In genomic region chr10:99234739-99235468, GRCh38 we compare ENCODE assay signal across 9 cellular contexts. TPM values are rescaled to one million over a fixed set of nuclear protein-coding genes. Genes with fewer than 3 reads are reported as not detected.
DNase-seq lines count a peak whose midpoint lies in the region; ATAC-seq and TF ChIP-seq lines count a peak whose summit lies in the region.
"Had no signal": no experiment of that assay in that cellular context is flagged by ENCODE, and none has a peak within 500 bp of the region (broad histone marks: within the 10 kb centered on the region; RNA-seq: fewer than 3 reads in every experiment).

No MANE protein-coding gene starts in this region.

- TF ChIP-seq CTCF in left ventricle myocardium inferior (IDR thresholded peaks at IDR 0.05; ENCODE audit: borderline replicate concordance) (no peak), choroid plexus epithelial cell (conservative IDR thresholded peaks at IDR 0.05; ENCODE audit: low read depth, low read length) (no peak)

- H3K4me3 ChIP-seq in left ventricle myocardium inferior: peak overlapping the region; percentile 65
- H3K4me3 ChIP-seq in choroid plexus epithelial cell (ENCODE audit: low read depth, low read length): no peak overlapping the region
- H3K4me3 ChIP-seq in muscle layer of colon (ENCODE audit: low read depth in 1 of 2, low read length in 2 of 2): peak overlapping the region; percentile 25 to 58
- peak overlapping the region; percentile 27 to 77 for H3K4me3 ChIP-seq in aorta (ENCODE audit: low read length in 2 of 2)

- H3K4me1 ChIP-seq in left ventricle myocardium inferior (peaks cover 43% of the 10 kb centered on the region), muscle layer of colon (ENCODE audit: insufficient read depth, low read length) (peaks cover 26% of the 10 kb centered on the region), aorta (ENCODE audit: control insufficient read depth in 1 of 2, insufficient read depth in 2 of 2, low read length in 2 of 2) (no peaks in the 10 kb centered on the region)

- H3K27me3 ChIP-seq in left ventricle myocardium inferior (ENCODE audit: low read depth): peaks cover 100% of the 10 kb centered on the region
- H3K27me3 ChIP-seq in muscle layer of colon (ENCODE audit: control insufficient read depth in 1 of 2, insufficient read depth in 2 of 2, low read length in 2 of 2): peaks cover 55 to 59% of the 10 kb centered on the region in 2 donors
- no peaks in the 10 kb centered on the region for H3K27me3 ChIP-seq in aorta (ENCODE audit: control insufficient read depth in 1 of 2, insufficient read depth in 2 of 2, low read length in 1 of 2)

- H3K27ac ChIP-seq in left ventricle myocardium inferior (replicated peaks) (no peak overlapping the region), muscle layer of colon (ENCODE audit: low read depth, low read length) (no peak overlapping the region), aorta (ENCODE audit: low read depth in 1 of 2, low read length in 2 of 2) (peak overlapping the region in 1 of 2 donors; percentile 53)

- no peak for ATAC-seq in aorta (ENCODE audit: low FRiP score)
- ATAC-seq in left colon: no peak
- ATAC-seq in GM18498 (IDR thresholded peaks at IDR 0.05; ENCODE audit: unreplicated experiment): no peak

- WGBS in aorta, 2 donors: 2% methylated on average over 17 of the region's 17 CpGs

- DNase-seq in left ventricle myocardium inferior: no peak
- no peak for DNase-seq in cardiac septum (ENCODE audit: low spot score)
- peak; percentile 12 for DNase-seq in choroid plexus epithelial cell (ENCODE audit: low read depth)
- DNase-seq in aorta: no peak
- no peak for DNase-seq in left colon
- no peak for DNase-seq in stimulated activated CD4-positive, alpha-beta T cell treated with anti-CD3 and anti-CD28 coated beads, Interleukin-2, amount 100 ng/mL, for 48 hours
- DNase-seq: T1000 had no signal

- intact Hi-C loops in left ventricle myocardium inferior (cut with micrococcal nuclease) (no loop called here), cardiac septum (cut with DNase I) (no loop called here), aorta (cut with DNase I) (no loop called here), left colon (cut with DNase I, micrococcal nuclease) (no loop called here)

- H3K9me3 ChIP-seq in left ventricle myocardium inferior (replicated peaks) (no peaks in the 10 kb centered on the region), muscle layer of colon (ENCODE audit: low read length) (no peaks in the 10 kb centered on the region), aorta (ENCODE audit: control insufficient read depth, low read length) (no peaks in the 10 kb centered on the region)

- no peaks in the 10 kb centered on the region for H3K36me3 ChIP-seq in left ventricle myocardium inferior
- H3K36me3 ChIP-seq in muscle layer of colon (ENCODE audit: insufficient read depth, low read length): no peaks in the 10 kb centered on the region
- H3K36me3 ChIP-seq in aorta (ENCODE audit: control insufficient read depth in 1 of 2, insufficient read depth in 2 of 2, low read length in 1 of 2): no peaks in the 10 kb centered on the region

- no peak overlapping the region for H3K9ac ChIP-seq in muscle layer of colon (ENCODE audit: low read length)

RNA-seq across cellular contexts. Expression of gene HPSE2, which starts 0.7 kb away (rescaled TPM):
- not detected for total RNA-seq in left ventricle myocardium inferior
- 0.16 TPM for total RNA-seq in cardiac septum
- 1 to 10 TPM; 3.4 to 6.3 TPM for total RNA-seq in aorta
- 10 to 100 TPM in 1 of 2 donors, 1 to 10 TPM in 1; 1.2 to 22.0 TPM for polyA plus RNA-seq in aorta
- 1 to 10 TPM in 1 of 2 donors, under 1 TPM in 1; 0.76 to 2.8 TPM for total RNA-seq in left colon
